8 cellular contexts compared by ENCODE assay signal in the genomic region with DNA sequence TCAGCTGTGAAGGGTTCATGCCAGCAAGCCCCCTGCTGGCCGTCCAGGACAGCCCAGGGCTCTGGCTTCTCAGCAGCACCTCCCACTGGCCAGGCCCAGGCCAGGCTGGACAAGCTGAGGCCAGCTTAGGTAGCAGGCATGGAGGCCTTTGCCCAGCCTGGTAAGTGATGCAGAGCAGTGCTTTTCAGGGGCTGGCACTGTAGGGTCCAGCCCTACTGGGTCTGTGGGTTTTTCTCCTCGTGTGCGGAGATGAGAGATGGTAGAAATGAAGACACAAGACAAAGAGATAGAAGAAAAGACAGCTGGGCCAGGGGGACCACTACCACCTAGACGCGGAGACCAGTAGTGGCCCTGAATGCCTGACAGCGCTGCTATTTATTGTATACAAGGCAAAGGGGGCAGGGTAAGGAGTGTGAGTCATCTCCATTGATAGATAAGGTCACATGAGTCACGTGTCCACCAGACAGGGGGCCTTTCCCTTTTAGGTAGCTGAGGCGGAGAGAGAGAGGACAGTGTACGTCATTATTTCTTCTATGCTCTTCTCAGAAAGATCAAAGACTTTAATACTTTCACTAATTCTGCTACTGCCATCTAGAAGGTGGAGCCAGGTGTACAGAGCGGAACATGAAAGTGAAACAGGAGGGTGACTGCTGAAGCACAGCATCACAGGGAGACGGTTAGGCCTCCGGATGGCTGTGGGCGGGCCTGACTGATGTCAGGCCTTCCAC. TPM values are rescaled to one million over a fixed set of nuclear protein-coding genes. Genes with fewer than 3 reads are reported as not detected.
DNase-seq lines count a peak whose midpoint lies in the region; ATAC-seq and TF ChIP-seq lines count a peak whose summit lies in the region.
"Not testable (repeated sequence)": the region's sequence is repeated elsewhere in the genome, so short reads cannot be mapped to it uniquely, and the experiment has no call there.

No MANE protein-coding gene starts in this region.

- not testable (repeated sequence) for H3K18ac ChIP-seq in neuronal stem cell (ENCODE audit: low read length)

- H3K9ac ChIP-seq in neuronal stem cell (ENCODE audit: low read depth, low read length, poor library complexity) = not testable (repeated sequence)

- H2BK15ac ChIP-seq in neuronal stem cell (ENCODE audit: low read length) = not testable (repeated sequence)

- H3K23ac ChIP-seq in neuronal stem cell (ENCODE audit: low read depth, low read length, poor library complexity) = not testable (repeated sequence)

- not testable (repeated sequence) for H2BK5ac ChIP-seq in neuronal stem cell (ENCODE audit: low read length)

- not testable (repeated sequence) for H2BK120ac ChIP-seq in neuronal stem cell (ENCODE audit: low read depth, low read length)

- peaks cover 11% of the 10 kb centered on the region for H3K4me1 Mint-ChIP-seq in T-helper 17 cell

- not testable (repeated sequence) for DNase-seq in GM10248 (ENCODE audit: extremely low spot score)
- DNase-seq in Jurkat, Clone E6-1 (ENCODE audit: low read depth, low spot score) = peak; percentile 76
- DNase-seq in T-helper 17 cell = peak; percentile 63 to 76 (median 67)
- DNase-seq in activated gamma-delta T cell treated with Interleukin-2 at 50 U/mL for 16 hours = peak; percentile 79
- DNase-seq in fibroblast of peridontal ligament (ENCODE audit: extremely low read depth) = peak; percentile 21
- peak; percentile 8 for DNase-seq in neuronal stem cell (ENCODE audit: low spot score)
- peak; percentile 44 to 79 for DNase-seq in stimulated activated CD8-positive, alpha-beta memory T cell treated with anti-CD3 and anti-CD28 coated beads, Interleukin-7, amount 100 ng/mL, for 48 hours (ENCODE audit: extremely low read depth in 1 of 2, low read depth in 1 of 2)

- not testable (repeated sequence) for H4K8ac ChIP-seq in neuronal stem cell (ENCODE audit: low read depth, low read length)

- H3K27me3 ChIP-seq in neuronal stem cell (ENCODE audit: control insufficient read depth in 3 of 3, insufficient read depth in 3 of 3, low read depth in 1 of 3, low read length in 3 of 3) = not testable (repeated sequence)

- not testable (repeated sequence) for H2AFZ ChIP-seq in neuronal stem cell (ENCODE audit: low read length)

- H3K36me3 ChIP-seq in neuronal stem cell (replicated peaks in 1 of 2; ENCODE audit: control insufficient read depth in 2 of 2, insufficient read depth in 2 of 2, low read length in 2 of 2) = peaks cover 23 to 61% of the 10 kb centered on the region in 2 donors

- not testable (repeated sequence) for H3K27me3 Mint-ChIP-seq in T-helper 17 cell

- not testable (repeated sequence) for H3K79me1 ChIP-seq in neuronal stem cell (ENCODE audit: low read depth, low read length)

- not testable (repeated sequence) for H3K4me1 ChIP-seq in neuronal stem cell (ENCODE audit: control insufficient read depth in 2 of 2, insufficient read depth in 1 of 2, low read depth in 1 of 2, low read length in 2 of 2)

- not testable (repeated sequence) for H3K14ac ChIP-seq in neuronal stem cell (ENCODE audit: low read length)

- ATAC-seq in GM21825 (IDR thresholded peaks at IDR 0.05; ENCODE audit: unreplicated experiment) (peak; percentile 75), T-helper 17 cell (peak; percentile 82)

- TF ChIP-seq CTCF in GM10248 (IDR thresholded peaks at IDR 0.05; ENCODE audit: control extremely low read depth, extremely low read depth, low read depth, missing control alignments) = peak; percentile 40

- H3K4me2 ChIP-seq in neuronal stem cell (ENCODE audit: insufficient read depth, low read length, poor library complexity, severe bottlenecking) = not testable (repeated sequence)

- POLR2A ChIA-PET in GM10248 (lab: Yijun Ruan, JAX) = interaction anchor here (0.6 to 1.4 kb wide), 5 partner anchors 10 to 123 kb away, joined by 3 to 6 read pairs (median 4); partner anchors contain the start of gene ZCWPW1

- not testable (repeated sequence) for H2AK5ac ChIP-seq in neuronal stem cell (ENCODE audit: low read depth, low read length)

- peak overlapping the region; percentile 98 for H3K27ac Mint-ChIP-seq in T-helper 17 cell

- no CpG with 5 or more reads among the region's 13 CpGs for WGBS in neuronal stem cell (ENCODE audit: extremely low coverage in 2 of 2, insufficient read length in 2 of 2, insufficient replicate concordance in 1 of 2), 2 donors

- H3K36me3 Mint-ChIP-seq in T-helper 17 cell (ENCODE audit: low read depth) = not testable (repeated sequence)

- H2BK12ac ChIP-seq in neuronal stem cell (ENCODE audit: low read length) = not testable (repeated sequence)

- peak overlapping the region; percentile 78 for H3K4me3 Mint-ChIP-seq in T-helper 17 cell

- not testable (repeated sequence) for H3K9me3 ChIP-seq in T-helper 17 cell (ENCODE audit: control insufficient read depth, low read length, poor library complexity, severe bottlenecking); neuronal stem cell (replicated peaks in 1 of 2; ENCODE audit: control insufficient read depth in 2 of 2, insufficient read depth in 1 of 2, low read depth in 1 of 2, low read length in 2 of 2)

- not testable (repeated sequence) for H3K4ac ChIP-seq in neuronal stem cell (ENCODE audit: low read length)

- H3K4me3 ChIP-seq in Jurkat, Clone E6-1 (ENCODE audit: low read length) = peak overlapping the region; percentile 18; the same call in 1 of the 2 replicates
- H3K4me3 ChIP-seq in neuronal stem cell (ENCODE audit: low read length in 2 of 2) = not testable (repeated sequence)

- H3K27ac ChIP-seq in neuronal stem cell (replicated peaks; ENCODE audit: low read length) = peak overlapping the region; percentile 35

- H4K91ac ChIP-seq in neuronal stem cell (ENCODE audit: low read depth, low read length, poor library complexity) = not testable (repeated sequence)

- CTCF ChIA-PET in GM10248 (lab: Yijun Ruan, JAX) = interaction anchor here (0.7 to 3.8 kb wide), 14 partner anchors 9 to 233 kb away, joined by 3 to 22 read pairs (median 4); no protein-coding TSS in a partner anchor

RNA-seq across cellular contexts. Expression of gene PILRB, which starts 13.2 kb away (rescaled TPM):
- polyA plus RNA-seq in Jurkat, Clone E6-1 (2012; ENCODE audit: insufficient read depth, insufficient read length) = 43.4 TPM
- 10 to 100 TPM; 71.6 to 97.2 TPM for total RNA-seq in T-helper 17 cell
- 19.3 TPM for polyA plus RNA-seq in neuronal stem cell (2013, experiment 1 of 2)
- 18.7 TPM for polyA plus RNA-seq in neuronal stem cell (2013, experiment 2 of 2)

RNA-seq across cellular contexts. Expression of gene PILRA, which starts 28.6 kb away (rescaled TPM):
- polyA plus RNA-seq in Jurkat, Clone E6-1 (2012; ENCODE audit: insufficient read depth, insufficient read length) = 1.4 TPM
- total RNA-seq in T-helper 17 cell = 10 to 100 TPM in 1 of 2 donors, 1 to 10 TPM in 1; 3.1 to 14.5 TPM
- 4.9 TPM for polyA plus RNA-seq in neuronal stem cell (2013, experiment 1 of 2)
- polyA plus RNA-seq in neuronal stem cell (2013, experiment 2 of 2) = 5.1 TPM

RNA-seq across cellular contexts. Expression of gene SPDYE3, which starts 37.2 kb away (rescaled TPM):
- polyA plus RNA-seq in Jurkat, Clone E6-1 (2012; ENCODE audit: insufficient read depth, insufficient read length) = 8.8 TPM
- total RNA-seq in T-helper 17 cell = not detected
- not detected for polyA plus RNA-seq in neuronal stem cell (2013, experiment 1 of 2)
- not detected for polyA plus RNA-seq in neuronal stem cell (2013, experiment 2 of 2)
